8 cellular contexts compared by ENCODE assay signal in the genomic region with DNA sequence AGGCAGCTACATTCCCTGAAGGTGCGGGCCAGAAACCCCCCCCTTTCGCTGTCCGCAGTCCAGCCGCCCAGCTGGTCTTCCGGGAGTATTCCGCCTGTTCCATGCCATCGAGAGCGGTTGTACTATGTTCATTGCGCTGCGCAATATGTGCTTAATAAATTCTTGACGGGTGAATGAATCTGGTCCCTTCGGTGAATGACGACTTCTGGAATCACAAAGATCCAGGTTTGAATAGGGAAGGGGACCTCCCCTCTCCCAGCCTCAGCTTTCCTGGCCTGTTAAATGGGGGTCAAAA. TPM values are rescaled to one million over a fixed set of nuclear protein-coding genes. Genes with fewer than 3 reads are reported as not detected.
DNase-seq lines count a peak whose midpoint lies in the region; ATAC-seq, FAIRE-seq and TF ChIP-seq lines count a peak whose summit lies in the region.

No MANE protein-coding gene starts in this region.

- ATAC-seq in central memory CD8-positive, alpha-beta T cell (replicated peaks; ENCODE audit: extremely low read depth, poor library complexity, severe bottlenecking) = no peak
- no peak for ATAC-seq in naive B cell (ENCODE audit: low read depth in 2 of 2)
- ATAC-seq in GM19035 (IDR thresholded peaks at IDR 0.05; ENCODE audit: unreplicated experiment) = no peak

- H3K27ac Mint-ChIP-seq in IgD-negative memory B cell (peak overlapping the region; percentile 93 to 95 (median 95)), naive B cell (peak overlapping the region; percentile 88 to 98 (median 94))
- peak overlapping the region; percentile 94 for H3K27ac Mint-ChIP-seq in central memory CD8-positive, alpha-beta T cell (ENCODE audit: low read depth)

- no peaks in the 10 kb centered on the region for H3K36me3 Mint-ChIP-seq in IgD-negative memory B cell
- H3K36me3 Mint-ChIP-seq in central memory CD8-positive, alpha-beta T cell (ENCODE audit: insufficient read depth) = peaks cover 14% of the 10 kb centered on the region
- peaks cover 0 to under 1% of the 10 kb centered on the region in 2 donors for H3K36me3 Mint-ChIP-seq in naive B cell

- no peak for TF ChIP-seq CTCF in AG04449 (IDR thresholded peaks at IDR 0.05; ENCODE audit: insufficient read depth, low read length, missing control alignments)

- in situ Hi-C loops in G401 (cut with HindIII; ENCODE audit: low sequenced_read_pairs) = no loop called here

- CTCF ChIA-PET in AG04449 (lab: Yijun Ruan, JAX) = interaction anchor here (0.6 to 2.1 kb wide), 11 partner anchors 9 to 122 kb away, joined by 3 to 10 read pairs (median 3); a partner anchor contains a TSS

- H3K4me3 Mint-ChIP-seq in IgD-negative memory B cell = peak overlapping the region; percentile 77 to 96 (median 88)
- peak overlapping the region; percentile 79 for H3K4me3 Mint-ChIP-seq in central memory CD8-positive, alpha-beta T cell
- peak overlapping the region; percentile 35 to 89 (median 76) for H3K4me3 Mint-ChIP-seq in naive B cell

- H3K9me3 Mint-ChIP-seq in IgD-negative memory B cell (peaks cover 0 to 3% (median 0%) of the 10 kb centered on the region in 3 donors), naive B cell (peaks cover 0 to 5% (median 0%) of the 10 kb centered on the region in 7 donors)
- H3K9me3 Mint-ChIP-seq in central memory CD8-positive, alpha-beta T cell = no peaks in the 10 kb centered on the region

- DNase-seq in AG04449 (ENCODE audit: low read depth, low spot score) (no peak), naive B cell (no peak), NCI-H2107 (lab: John Stamatoyannopoulos, UW) (no peak), G401 (ENCODE audit: low spot score) (no peak), GM19239 (ENCODE audit: insufficient read length, low spot score) (no peak)
- no peak for DNase-seq in central memory CD8-positive, alpha-beta T cell (ENCODE audit: low spot score in 2 of 2)

- H3K4me3 ChIP-seq in AG04449 (ENCODE audit: low read depth, low read length) = peak overlapping the region; percentile 43

- H3K27me3 Mint-ChIP-seq in IgD-negative memory B cell = no peaks in the 10 kb centered on the region
- H3K27me3 Mint-ChIP-seq in central memory CD8-positive, alpha-beta T cell = no peaks in the 10 kb centered on the region
- H3K27me3 Mint-ChIP-seq in naive B cell = no peaks in the 10 kb centered on the region

- FAIRE-seq in GM19239 (lab: Jason Lieb, UNC) = no peak

- H3K4me1 Mint-ChIP-seq in IgD-negative memory B cell = peaks cover 8 to 16% (median 14%) of the 10 kb centered on the region in 3 donors
- peaks cover 29% of the 10 kb centered on the region for H3K4me1 Mint-ChIP-seq in central memory CD8-positive, alpha-beta T cell
- peaks cover 20 to 41% (median 37%) of the 10 kb centered on the region in 3 donors for H3K4me1 Mint-ChIP-seq in naive B cell

- POLR2A ChIA-PET in AG04449 (lab: Yijun Ruan, JAX) = interaction anchor here (0.9 to 1.4 kb wide), 5 partner anchors 9 to 86 kb away, joined by 3 to 8 read pairs (median 4); a partner anchor contains a TSS

RNA-seq across cellular contexts. Expression of a gene that starts 0.8 kb away (rescaled TPM):
- polyA plus RNA-seq in IgD-negative memory B cell (6.7 TPM), naive B cell (ENCODE audit: low read depth in 6 of 6) (10 to 100 TPM in 1 of 6 donors, 1 to 10 TPM in 5; 4.5 to 11.4 (median 6.1) TPM)
- 27.3 and 50.0 TPM in 2 replicates for total RNA-seq in G401 (2014; rRNA removed; shearing (Covaris generic))

RNA-seq across cellular contexts. Expression of a gene that starts 14.9 kb away (rescaled TPM):
- polyA plus RNA-seq in IgD-negative memory B cell (1.2 TPM), naive B cell (ENCODE audit: low read depth in 6 of 6) (1 to 10 TPM in 1 of 6 donors, under 1 TPM in 4, not detected in 1; 0.62 to 1.7 (median 0.79) TPM)
- total RNA-seq in G401 (2014; rRNA removed; shearing (Covaris generic)) = 0.12 and 0.98 TPM in 2 replicates

RNA-seq across cellular contexts. Expression of a gene that starts 29.9 kb away (rescaled TPM):
- polyA plus RNA-seq in IgD-negative memory B cell (37.6 TPM), naive B cell (ENCODE audit: low read depth in 6 of 6) (10 to 100 TPM; 25.5 to 49.0 (median 38.8) TPM)
- 4.6 and 10.8 TPM in 2 replicates for total RNA-seq in G401 (2014; rRNA removed; shearing (Covaris generic))

RNA-seq across cellular contexts. Expression of a gene that starts 35.8 kb away (rescaled TPM):
- polyA plus RNA-seq in IgD-negative memory B cell (58.3 TPM), naive B cell (ENCODE audit: low read depth in 6 of 6) (10 to 100 TPM; 50.0 to 84.9 (median 57.4) TPM)
- total RNA-seq in G401 (2014; rRNA removed; shearing (Covaris generic)) = 18.6 and 36.0 TPM in 2 replicates

RNA-seq across cellular contexts. Expression of a gene that starts 41.9 kb away (rescaled TPM):
- polyA plus RNA-seq in IgD-negative memory B cell = 22.5 TPM
- polyA plus RNA-seq in naive B cell (ENCODE audit: low read depth in 6 of 6) = 10 to 100 TPM in 5 of 6 donors, 1 to 10 TPM in 1; 9.3 to 26.8 (median 13.6) TPM
- 19.1 and 22.9 TPM in 2 replicates for total RNA-seq in G401 (2014; rRNA removed; shearing (Covaris generic))
